8 cellular contexts compared by ENCODE assay signal in the genomic region with DNA sequence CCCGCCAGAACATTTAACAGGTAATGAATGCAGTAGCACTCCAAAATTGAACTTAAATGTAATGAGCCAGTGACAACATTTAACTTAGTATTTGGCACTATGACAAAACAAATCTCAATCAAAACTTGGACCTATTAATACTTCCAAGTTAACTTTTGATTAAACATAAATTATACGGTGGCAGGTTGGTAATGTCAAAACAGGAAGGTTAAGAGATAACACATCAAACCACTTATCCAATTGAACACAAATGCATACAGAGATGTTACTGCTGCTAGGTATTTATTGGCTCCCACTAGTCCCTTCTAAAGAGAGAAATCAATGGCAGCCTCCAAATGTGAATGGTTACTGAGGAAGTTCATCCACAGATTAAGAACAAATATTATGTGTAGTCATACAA. TPM values are rescaled to one million over a fixed set of nuclear protein-coding genes. Genes with fewer than 3 reads are reported as not detected.
A peak's percentile ranks its signal among the peaks of the same experiment; 100 is the strongest.
DNase-seq lines count a peak whose midpoint lies in the region; ATAC-seq, FAIRE-seq and TF ChIP-seq lines count a peak whose summit lies in the region.

No MANE protein-coding gene starts in this region.

- H3K36me3 ChIP-seq in kidney (ENCODE audit: control insufficient read depth in 1 of 2, insufficient read depth in 2 of 2, low read length in 2 of 2), result no peaks in the 10 kb centered on the region
- no peaks in the 10 kb centered on the region for H3K36me3 ChIP-seq in thyroid gland

- no peak for ATAC-seq in HG02623 (IDR thresholded peaks at IDR 0.05; ENCODE audit: unreplicated experiment)

- peak; percentile 63 for DNase-seq in NCI-H1105 treated with DMSO at 0.1 percent for 48 hours (lab: John Stamatoyannopoulos, UW)
- DNase-seq in NCI-H1105 (lab: John Stamatoyannopoulos, UW), result no peak
- no peak for DNase-seq in kidney
- DNase-seq in thyroid gland, result no peak
- no peak for DNase-seq in posterior vena cava (ENCODE audit: low spot score)
- no peak for DNase-seq in SKM-1 treated with dmso at 0.1 percent for 144 hours (lab: John Stamatoyannopoulos, UW; ENCODE audit: unreplicated experiment)

- H3K9me3 ChIP-seq in kidney (ENCODE audit: control insufficient read depth in 1 of 2, low read length in 2 of 2) (no peaks in the 10 kb centered on the region), thyroid gland (no peaks in the 10 kb centered on the region)

- intact Hi-C loops in kidney (cut with DNase I) (no loop called here), thyroid gland (cut with DNase I) (no loop called here), posterior vena cava (cut with DNase I) (loop anchor here in 1 of 2 donors (10.0 kb wide), 1 partner anchor 198 kb away; no protein-coding TSS in a partner anchor)

- H3K27ac ChIP-seq in kidney (ENCODE audit: low read depth in 2 of 2, low read length in 2 of 2) (no peak overlapping the region), thyroid gland (no peak overlapping the region)

- no peak for FAIRE-seq in kidney (lab: Jason Lieb, UNC)

- H3K4me3 ChIP-seq in WI38 (ENCODE audit: low read depth, low read length), result peak overlapping the region; percentile 91
- peak overlapping the region; percentile 88 to 92 for H3K4me3 ChIP-seq in kidney (ENCODE audit: low read length in 2 of 2)
- H3K4me3 ChIP-seq in thyroid gland (replicated peaks in 1 of 3), result peak overlapping the region in 2 of 3 donors; percentile 81 to 94

- 3 to 4% methylated on average over 2 of the region's 2 CpGs for WGBS in thyroid gland, 2 donors

- no peak for TF ChIP-seq CTCF in WI38 (IDR thresholded peaks at IDR 0.05; ENCODE audit: low read depth, low read length)
- no peak for TF ChIP-seq CTCF in kidney (IDR thresholded peaks at IDR 0.05; ENCODE audit: borderline replicate concordance, extremely low read depth, insufficient read depth)
- no peak for TF ChIP-seq CTCF in thyroid gland (IDR thresholded peaks at IDR 0.05)

- no peak for TF ChIP-seq POLR2A in thyroid gland (IDR thresholded peaks at IDR 0.05)

- H3K4me1 ChIP-seq in kidney (ENCODE audit: control insufficient read depth in 1 of 2, insufficient read depth in 1 of 2, low read depth in 1 of 2, low read length in 2 of 2), result peaks cover 5 to 8% of the 10 kb centered on the region in 2 donors
- H3K4me1 ChIP-seq in thyroid gland, result peaks cover 19 to 29% of the 10 kb centered on the region in 2 donors

- peak overlapping the region in 1 of 2 donors; percentile 84 for H3K9ac ChIP-seq in kidney (ENCODE audit: low read length in 2 of 2)

- H3K27me3 ChIP-seq in thyroid gland, result no peaks in the 10 kb centered on the region

RNA-seq across cellular contexts. Expression of a gene that starts 1.8 kb away (rescaled TPM):
- 52.1 TPM for total RNA-seq in kidney
- 6.4 TPM for polyA plus RNA-seq in kidney (ENCODE audit: insufficient read depth, low read depth, low replicate concordance)
- total RNA-seq in thyroid gland, result 10 to 100 TPM; 35.0 to 53.2 (median 44.0) TPM
- 10 to 100 TPM; 31.3 to 33.0 TPM for total RNA-seq in posterior vena cava
